ENCODE assay signal across 8 cellular contexts in genomic region chr5:68406767-68407232, GRCh38.
DNase-seq lines count a peak whose midpoint lies in the region; ATAC-seq and TF ChIP-seq lines count a peak whose summit lies in the region.

No MANE protein-coding gene starts in this region.

- H3K9me3 ChIP-seq in tibial nerve (no peaks in the 10 kb centered on the region), GM23248 (ENCODE audit: low read depth) (no peaks in the 10 kb centered on the region)

- H3K4me2 ChIP-seq in GM23248 (ENCODE audit: unreplicated experiment) = no peak overlapping the region

- H3K79me2 ChIP-seq in GM23248 (ENCODE audit: insufficient read depth) = no peaks in the 10 kb centered on the region

- no peak overlapping the region for H3K9ac ChIP-seq in GM23248

- no peak overlapping the region for H2AFZ ChIP-seq in GM23248

- in situ Hi-C loops in GM23248 (cut with MboI) = no loop called here

- H3K9me3 Mint-ChIP-seq in activated naive CD4-positive, alpha-beta T cell treated with anti-CD3 and anti-CD28 coated beads, Interleukin-2, amount 10 ng/mL, durations not matched to agents 7 days and 5 days = no peaks in the 10 kb centered on the region
- H3K9me3 Mint-ChIP-seq in T-cell (no peaks in the 10 kb centered on the region), naive B cell (no peaks in the 10 kb centered on the region)

- TF ChIP-seq CTCF in tibial nerve (IDR thresholded peaks at IDR 0.05) = no peak

- H3F3A ChIP-seq in GM23248 (ENCODE audit: insufficient read depth) = no peaks in the 10 kb centered on the region

- ATAC-seq in HG02973 (IDR thresholded peaks at IDR 0.05; ENCODE audit: unreplicated experiment) (peak; percentile 90), T-cell (replicated peaks in 1 of 4) (peak in 3 of 4 experiments; percentile 17 to 48 (median 42)), naive B cell (ENCODE audit: low read depth in 2 of 2) (peak; percentile 98 to 99)

- no peaks in the 10 kb centered on the region for H3K9me2 ChIP-seq in GM23248 (ENCODE audit: insufficient read depth)

- TF ChIP-seq EP300 in tibial nerve (IDR thresholded peaks at IDR 0.05) = no peak

- CTCF ChIA-PET in activated naive CD4-positive, alpha-beta T cell treated with anti-CD3 and anti-CD28 coated beads, Interleukin-2, amount 10 ng/mL, durations not matched to agents 7 days and 5 days (lab: Charles Lee) = no interaction called here
- CTCF ChIA-PET in T-cell (lab: Charles Lee) = no interaction called here

- H3K4me1 ChIP-seq in tibial nerve = peaks cover 0 to 9% (median 4%) of the 10 kb centered on the region in 4 donors
- H3K4me1 ChIP-seq in GM23248 (ENCODE audit: insufficient read depth) = peaks cover 26% of the 10 kb centered on the region

- H4K20me1 ChIP-seq in GM23248 (ENCODE audit: insufficient read depth) = no peaks in the 10 kb centered on the region

- H3K4me1 Mint-ChIP-seq in activated naive CD4-positive, alpha-beta T cell treated with anti-CD3 and anti-CD28 coated beads, Interleukin-2, amount 10 ng/mL, durations not matched to agents 7 days and 5 days = peaks cover 32% of the 10 kb centered on the region
- H3K4me1 Mint-ChIP-seq in T-cell (peaks cover 17 to 34% (median 30%) of the 10 kb centered on the region in 3 donors), naive B cell (peaks cover 7 to 18% (median 15%) of the 10 kb centered on the region in 3 donors)

- peak overlapping the region; percentile 21 for H3K4me3 Mint-ChIP-seq in activated naive CD4-positive, alpha-beta T cell treated with anti-CD3 and anti-CD28 coated beads, Interleukin-2, amount 10 ng/mL, durations not matched to agents 7 days and 5 days
- H3K4me3 Mint-ChIP-seq in T-cell (peak overlapping the region in 2 of 3 donors; percentile 39 to 52), naive B cell (peak overlapping the region in 4 of 8 donors; percentile 1 to 44 (median 22))

- H3K27me3 ChIP-seq in tibial nerve (no peaks in the 10 kb centered on the region), GM23248 (replicated peaks; ENCODE audit: insufficient read depth) (no peaks in the 10 kb centered on the region)

- H3K27me3 Mint-ChIP-seq in activated naive CD4-positive, alpha-beta T cell treated with anti-CD3 and anti-CD28 coated beads, Interleukin-2, amount 10 ng/mL, durations not matched to agents 7 days and 5 days = no peaks in the 10 kb centered on the region
- H3K27me3 Mint-ChIP-seq in T-cell = no peaks in the 10 kb centered on the region
- no peaks in the 10 kb centered on the region for H3K27me3 Mint-ChIP-seq in naive B cell

- H3K36me3 Mint-ChIP-seq in activated naive CD4-positive, alpha-beta T cell treated with anti-CD3 and anti-CD28 coated beads, Interleukin-2, amount 10 ng/mL, durations not matched to agents 7 days and 5 days = no peaks in the 10 kb centered on the region
- H3K36me3 Mint-ChIP-seq in T-cell (no peaks in the 10 kb centered on the region), naive B cell (no peaks in the 10 kb centered on the region)

- POLR2A ChIA-PET in T-cell (lab: Charles Lee) = no interaction called here

- H3K27ac ChIP-seq in tibial nerve = no peak overlapping the region
- no peak overlapping the region for H3K27ac ChIP-seq in GM23248

- H3K4me3 ChIP-seq in tibial nerve (no peak overlapping the region), GM23248 (no peak overlapping the region)

- DNase-seq in activated naive CD4-positive, alpha-beta T cell treated with anti-CD3 and anti-CD28 coated beads, Interleukin-2, amount 10 ng/mL, durations not matched to agents 7 days and 5 days = peak; percentile 36
- no peak for DNase-seq in activated naive CD4-positive, alpha-beta T cell treated with anti-CD3 and anti-CD28 coated beads, Interleukin-2, amount 50 U/mL, for 16 hours
- DNase-seq in T-cell (peak in 1 of 34 experiments; percentile 15), naive B cell (peak; percentile 45), tibial nerve (ENCODE audit: low spot score in 2 of 2) (no peak), GM23248 (no peak), NCI-H1105 (lab: John Stamatoyannopoulos, UW) (no peak)

- no peak for TF ChIP-seq POLR2A in tibial nerve (IDR thresholded peaks at IDR 0.05)

- H3K36me3 ChIP-seq in tibial nerve (no peaks in the 10 kb centered on the region), GM23248 (ENCODE audit: low read depth) (no peaks in the 10 kb centered on the region)

- H3K27ac Mint-ChIP-seq in activated naive CD4-positive, alpha-beta T cell treated with anti-CD3 and anti-CD28 coated beads, Interleukin-2, amount 10 ng/mL, durations not matched to agents 7 days and 5 days = peak overlapping the region; percentile 74
- H3K27ac Mint-ChIP-seq in T-cell (peak overlapping the region; percentile 81 to 89), naive B cell (peak overlapping the region in 4 of 6 donors; percentile 18 to 67 (median 38))

- 26 to 31% methylated on average over 8 of the region's 8 CpGs for WGBS in tibial nerve, 2 donors
- WGBS in GM23248 (ENCODE audit: low coverage in 1 of 2, low lambda C conversion rate in 2 of 2, missing lambda C conversion rate in 2 of 2), 2 experiments = 57 to 67% methylated on average over 8 of the region's 8 CpGs

Comparison
In these comparisons a context has a peak if more than half of its experiments do, and no peak if none do; other contexts are left out.
1. DNase-seq: peak in activated naive CD4-positive, alpha-beta T cell treated with anti-CD3 and anti-CD28 coated beads, Interleukin-2, amount 10 ng/mL, durations not matched to agents 7 days and 5 days (single experiment) and naive B cell (single experiment); none in activated naive CD4-positive, alpha-beta T cell treated with anti-CD3 and anti-CD28 coated beads, Interleukin-2, amount 50 U/mL, for 16 hours (single experiment), tibial nerve (0 of 2), GM23248 (single experiment) and NCI-H1105 (single experiment).
2. ATAC-seq: peak in every context shown above with its lines; median percentile 98 in naive B cell; 90 in HG02973; 42 in T-cell.
3. Peak in every context shown above with its lines, with median percentiles within 50 percentile points of each other: H3K27ac Mint-ChIP-seq.